Comparison of ENCODE assay signal across 21 cellular contexts in genomic region chr4:139720806-139721205, GRCh38.
"Had no signal": no experiment of that assay in that cellular context is flagged by ENCODE, and none has a peak within 500 bp of the region (broad histone marks: within the 10 kb centered on the region; RNA-seq: fewer than 3 reads in every experiment).

No MANE protein-coding gene starts in this region.

- H3K4me3 ChIP-seq: breast epithelium, MG63 had no signal

- H3K9me3 ChIP-seq: breast epithelium, MG63 had no signal

- H3K4me1 ChIP-seq: breast epithelium had no signal

- DNase-seq: activated CD4-positive, alpha-beta memory T cell treated with anti-CD3 and anti-CD28 coated beads, Interleukin-2, amount 10 ng/mL, durations not matched to agents 7 days and 5 days; activated CD4-positive, alpha-beta T cell treated with anti-CD3 and anti-CD28 coated beads for 36 hours; activated CD4-positive, alpha-beta T cell treated with anti-CD3 and anti-CD28 coated beads, Interleukin-2, amount 50 U/mL, for 1 hour; activated gamma-delta T cell; activated naive CD4-positive, alpha-beta T cell treated with anti-CD3 and anti-CD28 coated beads for 36 hours; activated T-cell treated with anti-CD3 and anti-CD28 coated beads for 4 hours; activated T-cell treated with anti-CD3 and anti-CD28 coated beads, Interleukin-2, amount 50 U/mL, for 48 hours; anterior cingulate cortex; MG63; MV-4-11; NCI-H1105; NCI-H1436; NCI-H1694 treated with DMSO at 0.1 percent for 48 hours; NCI-H2029 treated with DMSO at 0.1 percent for 48 hours; NCI-H345; NCI-H510A treated with DMSO at 0.1 percent for 48 hours; SHP77; T-helper 17 cell; T1000 had no signal

- H3K36me3 ChIP-seq: MG63 had no signal

- H3K27me3 ChIP-seq: breast epithelium, MG63 had no signal

- H3K27ac ChIP-seq: breast epithelium, VCaP had no signal
